Comparison of ENCODE assay signal across 8 cellular contexts in genomic region chr17:68020451-68020779, GRCh38. TPM values are rescaled to one million over a fixed set of nuclear protein-coding genes. Genes with fewer than 3 reads are reported as not detected.
A peak's percentile ranks its signal among the peaks of the same experiment; 100 is the strongest.
DNase-seq lines count a peak whose midpoint lies in the region; ATAC-seq, FAIRE-seq and TF ChIP-seq lines count a peak whose summit lies in the region.

No MANE protein-coding gene starts in this region.

- H3K36me3 ChIP-seq in SK-N-SH (replicated peaks in 1 of 2; ENCODE audit: control insufficient read depth in 1 of 2, insufficient read depth in 2 of 2, low read length in 1 of 2) (no peaks in the 10 kb centered on the region), pancreas (no peaks in the 10 kb centered on the region)

- H2AFZ ChIP-seq in SK-N-SH (ENCODE audit: low read depth) = peak overlapping the region; percentile 93

- FAIRE-seq in pancreas (lab: Jason Lieb, UNC) = no peak

- H3K79me2 ChIP-seq in SK-N-SH (ENCODE audit: insufficient read depth) = no peaks in the 10 kb centered on the region

- POLR2A ChIA-PET in AG04450 (lab: Yijun Ruan, JAX) (interaction anchor here (1.5 kb wide), 2 partner anchors 15 to 26 kb away, joined by 5 to 9 read pairs; partner anchors contain the start of gene KPNA2), SK-N-SH (lab: Yijun Ruan, JAX) (interaction anchor here (1.0 to 1.7 kb wide), 3 partner anchors 16 to 27 kb away, joined by 4 to 21 read pairs (median 6); partner anchors contain the start of gene KPNA2)

- H3K4me3 ChIP-seq in AG04450 (ENCODE audit: low read depth, low read length) (peak overlapping the region; percentile 66), SK-N-SH (ENCODE audit: low read depth in 2 of 2, low read length in 1 of 2) (peak overlapping the region; percentile 54 to 74), fibroblast of pulmonary artery (replicated peaks; ENCODE audit: low read depth, low read length) (peak overlapping the region; percentile 64), pancreas (peak overlapping the region; percentile 14 to 49 (median 44))

- no peaks in the 10 kb centered on the region for H4K20me1 ChIP-seq in SK-N-SH (ENCODE audit: insufficient read depth)

- peaks cover 10% of the 10 kb centered on the region for H3F3A ChIP-seq in SK-N-SH (replicated peaks; ENCODE audit: insufficient read depth)

- TF ChIP-seq EP300 in SK-N-SH (IDR thresholded peaks at IDR 0.05; ENCODE audit: borderline replicate concordance in 1 of 2, low read depth in 1 of 2, low read length in 1 of 2) = no peak

- H3K9me3 ChIP-seq in AG04450 (ENCODE audit: control insufficient read depth, insufficient read depth, low read length) (no peaks in the 10 kb centered on the region), SK-N-SH (no peaks in the 10 kb centered on the region), pancreas (no peaks in the 10 kb centered on the region)

- peak overlapping the region; percentile 57 for H3K27ac ChIP-seq in AG04450 (ENCODE audit: low read depth, low read length)
- peak overlapping the region; percentile 49 to 71 for H3K27ac ChIP-seq in SK-N-SH (ENCODE audit: low read depth in 2 of 2, low read length in 1 of 2)
- H3K27ac ChIP-seq in pancreas = peak overlapping the region; percentile 74 to 83 (median 75)

- no peaks in the 10 kb centered on the region; a peak in 1 of 4 replicates for H3K4me1 ChIP-seq in SK-N-SH (ENCODE audit: control insufficient read depth in 1 of 2, insufficient read depth in 2 of 2, low read depth in 1 of 2, low read length in 1 of 2)
- peaks cover 0 to 4% (median 0%) of the 10 kb centered on the region in 3 donors for H3K4me1 ChIP-seq in pancreas

- no peak for DNase-seq in AG04450 (ENCODE audit: low read depth, low spot score)
- no peak for DNase-seq in SK-N-SH
- DNase-seq in fibroblast of pulmonary artery (ENCODE audit: low read depth) = no peak
- DNase-seq in pancreas = no peak
- DNase-seq in NCI-H524 treated with DMSO at 0.1 percent for 48 hours (lab: John Stamatoyannopoulos, UW) = no peak
- no peak for DNase-seq in SK-N-DZ (ENCODE audit: low spot score)
- no peak for DNase-seq in NCI-H345 (lab: John Stamatoyannopoulos, UW)

- intact Hi-C loops in pancreas (cut with DNase I) = no loop called here

- no peaks in the 10 kb centered on the region for H3K9me2 ChIP-seq in SK-N-SH

- no peaks in the 10 kb centered on the region for H3K27me3 ChIP-seq in AG04450 (ENCODE audit: control insufficient read depth, insufficient read depth, low read length)
- H3K27me3 ChIP-seq in SK-N-SH (ENCODE audit: insufficient read depth) = no peaks in the 10 kb centered on the region
- no peaks in the 10 kb centered on the region for H3K27me3 ChIP-seq in pancreas

- H3K4me2 ChIP-seq in SK-N-SH = peak overlapping the region; percentile 91

- no peak for TF ChIP-seq RAD21 in SK-N-SH (IDR thresholded peaks at IDR 0.05; ENCODE audit: low read length)

- peak overlapping the region; percentile 75 for H3K9ac ChIP-seq in SK-N-SH

- CTCF ChIA-PET in AG04450 (lab: Charles Lee) (interaction anchor here (0.6 to 1.8 kb wide), 5 partner anchors 9 to 416 kb away, joined by 3 to 8 read pairs (median 3); no protein-coding TSS in a partner anchor), SK-N-SH (lab: Yijun Ruan, JAX) (interaction anchor here (0.8 to 1.7 kb wide), 12 partner anchors 8 to 438 kb away, joined by 3 to 7 read pairs (median 4); partner anchors contain the start of gene AMZ2)

- 13% methylated on average over 10 of the region's 10 CpGs for WGBS in SK-N-SH (ENCODE audit: low lambda C conversion rate)
- WGBS in pancreas, 2 donors = 1% methylated on average over 10 of the region's 10 CpGs

- ATAC-seq in GM19455 (IDR thresholded peaks at IDR 0.05; ENCODE audit: unreplicated experiment) (peak; percentile 14), pancreas (peak; percentile 29 to 40 (median 39))

- TF ChIP-seq CTCF in AG04450 (IDR thresholded peaks at IDR 0.05; ENCODE audit: low read depth, low read length) (no peak), SK-N-SH (IDR thresholded peaks at IDR 0.05) (no peak), fibroblast of pulmonary artery (IDR thresholded peaks at IDR 0.05; ENCODE audit: low read length, missing control alignments) (no peak), pancreas (IDR thresholded peaks at IDR 0.05) (no peak)

TF ChIP-seq in SK-N-SH, 30 proteins besides CTCF, POLR2A, EP300 and RAD21:
- TF ChIP-seq GATA2 (CRISPR knock-in tag; IDR thresholded peaks at IDR 0.05) (0 out of 2 replicates have a peak, but pooled peaks have one; percentile 28), SIN3A (IDR thresholded peaks at IDR 0.05; ENCODE audit: borderline replicate concordance, low read depth, low read length) (no peak), RFX5 (IDR thresholded peaks at IDR 0.05; ENCODE audit: low read length) (0 out of 2 replicates have a peak, but pooled peaks have one; percentile 7), SMC3 (IDR thresholded peaks at IDR 0.05; ENCODE audit: low read depth, low read length) (no peak), GABPA (IDR thresholded peaks at IDR 0.05; ENCODE audit: low read depth) (no peak), TCF12 (IDR thresholded peaks at IDR 0.05) (no peak), RCOR1 (IDR thresholded peaks at IDR 0.05; ENCODE audit: low read length) (no peak), FOXJ3 (CRISPR knock-in tag; IDR thresholded peaks at IDR 0.05) (no peak)

RNA-seq across cellular contexts. Expression of gene KPNA2, which starts 15.1 kb away (rescaled TPM):
- 134 and 151 TPM in 2 replicates for polyA plus RNA-seq in AG04450 (2011; rRNA removed)
- polyA minus RNA-seq in AG04450 (2011; rRNA and poly(A)+ RNA removed) = 174 and 202 TPM in 2 replicates
- polyA plus RNA-seq in SK-N-SH (2012; rRNA removed) = 122 and 139 TPM in 2 replicates
- 122 and 123 TPM in 2 replicates for polyA plus RNA-seq in SK-N-SH (2012; cell fraction: cytosol; rRNA removed)
- polyA plus RNA-seq in SK-N-SH (2012; cell fraction: nucleus; rRNA removed) = 71.3 and 114 TPM in 2 replicates
- total RNA-seq in pancreas = 10 to 100 TPM in 2 of 6 donors, 1 to 10 TPM in 4; 3.3 to 10.5 (median 5.7) TPM
- 1 to 10 TPM; 4.4 to 7.4 TPM for polyA plus RNA-seq in pancreas
- 415 and 426 TPM in 2 replicates for polyA plus RNA-seq in SK-N-DZ (2014; cell fraction: cytosol; rRNA removed)
- 219 and 228 TPM in 2 replicates for polyA plus RNA-seq in SK-N-DZ (2014; cell fraction: nucleus; rRNA removed)

RNA-seq across cellular contexts. Expression of gene C17orf58, which starts 24.1 kb away (rescaled TPM):
- polyA plus RNA-seq in AG04450 (2011; rRNA removed) = 11.3 and 14.4 TPM in 2 replicates
- 6.8 and 7.6 TPM in 2 replicates for polyA minus RNA-seq in AG04450 (2011; rRNA and poly(A)+ RNA removed)
- polyA plus RNA-seq in SK-N-SH (2012; rRNA removed) = 21.2 and 22.9 TPM in 2 replicates
- 23.1 and 23.4 TPM in 2 replicates for polyA plus RNA-seq in SK-N-SH (2012; cell fraction: cytosol; rRNA removed)
- polyA plus RNA-seq in SK-N-SH (2012; cell fraction: nucleus; rRNA removed) = 9.6 and 13.8 TPM in 2 replicates
- total RNA-seq in pancreas = 1 to 10 TPM; 3.0 to 8.7 (median 5.5) TPM
- polyA plus RNA-seq in pancreas = 1 to 10 TPM; 4.8 to 7.5 TPM
- polyA plus RNA-seq in SK-N-DZ (2014; cell fraction: cytosol; rRNA removed) = 48.4 and 50.4 TPM in 2 replicates
- polyA plus RNA-seq in SK-N-DZ (2014; cell fraction: nucleus; rRNA removed) = 20.6 and 25.1 TPM in 2 replicates

Comparison
In these comparisons a context has a peak if more than half of its experiments do, and no peak if none do; other contexts are left out.
1. RNA of gene KPNA2, which starts 15.1 kb away (polyA plus RNA-seq): 134 to 151 TPM in AG04450 and 71.3 to 139 TPM in SK-N-SH; 4.4 to 7.4 TPM in pancreas; every median in the first group is over 4 times any median in the second.
2. Peak in every context shown above with its lines, with median percentiles within 50 percentile points of each other: H3K27ac ChIP-seq and H3K4me3 ChIP-seq.